ENCODE assay signal across 8 cellular contexts in genomic region chr17:40582328-40582901, GRCh38. TPM values are rescaled to one million over a fixed set of nuclear protein-coding genes. Genes with fewer than 3 reads are reported as not detected.
DNase-seq lines count a peak whose midpoint lies in the region; ATAC-seq and TF ChIP-seq lines count a peak whose summit lies in the region.

No MANE protein-coding gene starts in this region.

- no peak for TF ChIP-seq EP300 in sigmoid colon (IDR thresholded peaks at IDR 0.05)

- H3K9me3 Mint-ChIP-seq in type B pancreatic cell = peaks cover 6% of the 10 kb centered on the region

- intact Hi-C loops in left ventricle myocardium inferior (cut with micrococcal nuclease) = no loop called here
- intact Hi-C loops in sigmoid colon (cut with DNase I) = no loop called here

- H3K9me3 ChIP-seq in left ventricle myocardium inferior (replicated peaks) (peaks cover 25% of the 10 kb centered on the region), sigmoid colon (no peaks in the 10 kb centered on the region)

- H3K36me3 Mint-ChIP-seq in type B pancreatic cell = no peaks in the 10 kb centered on the region

- DNase-seq in NCI-H187 (lab: John Stamatoyannopoulos, UW) = peak; percentile 1 to 34
- peak; percentile 70 for DNase-seq in activated CD4-positive, alpha-beta T cell treated with anti-CD3 and anti-CD28 coated beads, Interleukin-2, amount 50 U/mL, for 1 hour
- peak; percentile 42 for DNase-seq in left ventricle myocardium inferior
- no peak for DNase-seq in NCI-H82 treated with DMSO at 0.1 percent for 48 hours (lab: John Stamatoyannopoulos, UW; ENCODE audit: unreplicated experiment)
- no peak for DNase-seq in type B pancreatic cell (ENCODE audit: extremely low spot score, unreplicated experiment)
- DNase-seq in sigmoid colon = no peak

- H3K27ac Mint-ChIP-seq in type B pancreatic cell = no peak overlapping the region

- H3K4me1 ChIP-seq in left ventricle myocardium inferior = peaks cover 19% of the 10 kb centered on the region
- no peaks in the 10 kb centered on the region for H3K4me1 ChIP-seq in sigmoid colon

- TF ChIP-seq CTCF in left ventricle myocardium inferior (IDR thresholded peaks at IDR 0.05; ENCODE audit: borderline replicate concordance) = no peak
- no peak for TF ChIP-seq CTCF in type B pancreatic cell (conservative IDR thresholded peaks at IDR 0.05)
- no peak for TF ChIP-seq CTCF in sigmoid colon (IDR thresholded peaks at IDR 0.05)

- TF ChIP-seq POLR2A in sigmoid colon (IDR thresholded peaks at IDR 0.05) = no peak

- H3K27me3 Mint-ChIP-seq in type B pancreatic cell = peaks cover 15% of the 10 kb centered on the region

- no peaks in the 10 kb centered on the region for H3K36me3 ChIP-seq in left ventricle myocardium inferior
- no peaks in the 10 kb centered on the region for H3K36me3 ChIP-seq in sigmoid colon

- no peak overlapping the region for H3K4me3 Mint-ChIP-seq in type B pancreatic cell

- H3K27ac ChIP-seq in left ventricle myocardium inferior (replicated peaks) (peak overlapping the region; percentile 74), sigmoid colon (peak overlapping the region in 1 of 4 donors; percentile 51)

- ATAC-seq in GM18907 (IDR thresholded peaks at IDR 0.05; ENCODE audit: unreplicated experiment) = peak; percentile 93
- ATAC-seq in HG02870 (IDR thresholded peaks at IDR 0.05; ENCODE audit: unreplicated experiment) = peak; percentile 81

- H3K27me3 ChIP-seq in left ventricle myocardium inferior (ENCODE audit: low read depth) = peaks cover 4% of the 10 kb centered on the region
- H3K27me3 ChIP-seq in sigmoid colon = no peaks in the 10 kb centered on the region

- H3K4me3 ChIP-seq in left ventricle myocardium inferior (no peak overlapping the region), sigmoid colon (no peak overlapping the region)

- WGBS in sigmoid colon, 2 donors = 32 to 38% methylated on average over 11 of the region's 11 CpGs

- no peaks in the 10 kb centered on the region for H3K4me1 Mint-ChIP-seq in type B pancreatic cell (ENCODE audit: unreplicated experiment)

RNA-seq across cellular contexts. Expression of gene CCR7, which starts 17.1 kb away (rescaled TPM):
- total RNA-seq in left ventricle myocardium inferior (not detected), type B pancreatic cell (ENCODE audit: low replicate concordance) (not detected in 2 replicates), sigmoid colon (not detected)
- polyA plus RNA-seq in sigmoid colon = 10 to 100 TPM in 1 of 3 donors, not detected in 2; 73.5 TPM

Comparison
In these comparisons a context has a peak if more than half of its experiments do, and no peak if none do; other contexts are left out.
1. DNase-seq: peak in NCI-H187 (2 of 2), activated CD4-positive, alpha-beta T cell treated with anti-CD3 and anti-CD28 coated beads, Interleukin-2, amount 50 U/mL, for 1 hour (single experiment) and left ventricle myocardium inferior (single experiment); none in NCI-H82 treated with DMSO at 0.1 percent for 48 hours (single experiment), type B pancreatic cell (single experiment) and sigmoid colon (single experiment).